8 cellular contexts compared by ENCODE assay signal in the genomic region with DNA sequence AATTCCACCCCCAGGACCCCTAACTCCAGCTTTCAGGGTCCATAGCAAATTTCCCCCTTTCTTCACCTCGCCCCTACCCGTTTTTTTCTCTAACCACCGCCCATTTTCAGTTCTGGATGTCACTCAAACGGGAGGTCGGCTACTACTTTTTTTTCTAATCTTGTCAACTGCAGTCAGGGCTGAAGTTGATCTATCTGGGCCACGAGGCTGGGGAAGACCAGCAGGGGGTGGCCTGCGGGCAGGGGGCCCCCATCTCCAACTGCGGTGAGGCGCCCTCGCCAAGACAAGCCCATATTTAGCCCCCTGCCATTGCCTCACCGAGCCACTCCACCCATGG. TPM values are rescaled to one million over a fixed set of nuclear protein-coding genes. Genes with fewer than 3 reads are reported as not detected.
DNase-seq lines count a peak whose midpoint lies in the region; ATAC-seq and TF ChIP-seq lines count a peak whose summit lies in the region.

No MANE protein-coding gene starts in this region.

- peak; percentile 30 for ATAC-seq in HG02623 (IDR thresholded peaks at IDR 0.05; ENCODE audit: unreplicated experiment)

- H3K9ac ChIP-seq in skeletal muscle satellite cell (ENCODE audit: low read depth, low read length), result peak overlapping the region; percentile 92

- H3K4me2 ChIP-seq in skeletal muscle satellite cell (ENCODE audit: low read length), result peak overlapping the region; percentile 99

- H3K4me1 ChIP-seq in Peyer's patch (peaks cover 0 to 9% (median 2%) of the 10 kb centered on the region in 4 donors), skeletal muscle satellite cell (ENCODE audit: control insufficient read depth, insufficient read depth, low read length) (peaks cover 29% of the 10 kb centered on the region)

- no peak for TF ChIP-seq POLR2A in Peyer's patch (IDR thresholded peaks at IDR 0.05)

- DNase-seq in SHP77 treated with DMSO at 0.1 percent for 48 hours (lab: John Stamatoyannopoulos, UW) (peak; percentile 39), SHP77 (lab: John Stamatoyannopoulos, UW) (no peak), Peyer's patch (no peak), fibroblast of mammary gland (ENCODE audit: low read depth) (peak; percentile 11), SW 1271 (lab: John Stamatoyannopoulos, UW) (no peak), hippocampal formation (lab: John Stamatoyannopoulos, UW) (no peak)

- peak overlapping the region; percentile 51 to 86 (median 80) for H3K27ac ChIP-seq in Peyer's patch

- H3K27me3 ChIP-seq in Peyer's patch (no peaks in the 10 kb centered on the region), skeletal muscle satellite cell (ENCODE audit: control insufficient read depth, insufficient read depth, low read length) (no peaks in the 10 kb centered on the region)

- H3K4me3 ChIP-seq in Peyer's patch (peak overlapping the region; percentile 50 to 83 (median 67)), fibroblast of mammary gland (ENCODE audit: control insufficient read depth, low read depth, low read length) (peak overlapping the region; percentile 85), skeletal muscle satellite cell (ENCODE audit: low read length) (peak overlapping the region; percentile 91)

- TF ChIP-seq CTCF in Peyer's patch (IDR thresholded peaks at IDR 0.05) (no peak), fibroblast of mammary gland (conservative IDR thresholded peaks at IDR 0.05; ENCODE audit: control insufficient read depth, insufficient read depth, low read depth, low read length) (no peak)

- H3K36me3 ChIP-seq in Peyer's patch (no peaks in the 10 kb centered on the region), skeletal muscle satellite cell (ENCODE audit: insufficient read depth, low read length) (peaks cover 5% of the 10 kb centered on the region)

- H3K9me3 ChIP-seq in Peyer's patch (no peaks in the 10 kb centered on the region), skeletal muscle satellite cell (replicated peaks; ENCODE audit: low read length) (no peaks in the 10 kb centered on the region)

RNA-seq across cellular contexts. Expression of a gene that starts 0.7 kb away (rescaled TPM):
- 10 to 100 TPM in 1 of 4 donors, 1 to 10 TPM in 3; 1.8 to 14.2 (median 9.0) TPM for total RNA-seq in Peyer's patch
- total RNA-seq in skeletal muscle satellite cell (2012; rRNA removed), result 49.2 and 56.1 TPM in 2 replicates

RNA-seq across cellular contexts. Expression of a gene that starts 53.2 kb away (rescaled TPM):
- 10 to 100 TPM; 11.1 to 61.9 (median 21.5) TPM for total RNA-seq in Peyer's patch
- total RNA-seq in skeletal muscle satellite cell (2012; rRNA removed), result 21.8 and 30.6 TPM in 2 replicates

Comparison
In these comparisons a context has a peak if more than half of its experiments do, and no peak if none do; other contexts are left out.
1. DNase-seq: peak in SHP77 treated with DMSO at 0.1 percent for 48 hours (single experiment) and fibroblast of mammary gland (single experiment); none in SHP77 (0 of 2), Peyer's patch (0 of 3), SW 1271 (0 of 2) and hippocampal formation (0 of 2).
2. Peak in every context shown above with its lines, with median percentiles within 50 percentile points of each other: H3K4me3 ChIP-seq.